Comparison of ENCODE assay signal across 22 cellular contexts in genomic region chr1:29802181-29803068, GRCh38.
A peak's percentile ranks its signal among the peaks of the same experiment; 100 is the strongest.
DNase-seq lines count a peak whose midpoint lies in the region; ATAC-seq and TF ChIP-seq lines count a peak whose summit lies in the region.
"Had no signal": no experiment of that assay in that cellular context is flagged by ENCODE, and none has a peak within 500 bp of the region (broad histone marks: within the 10 kb centered on the region; RNA-seq: fewer than 3 reads in every experiment).

No MANE protein-coding gene starts in this region.

- peaks cover 0 to 45% of the 10 kb centered on the region in 2 experiments; a peak in 2 of 4 replicates for H3K4me1 ChIP-seq in SK-N-SH (ENCODE audit: control insufficient read depth in 1 of 2, insufficient read depth in 2 of 2, low read depth in 1 of 2, low read length in 1 of 2)
- H3K4me1 ChIP-seq: A549, lower lobe of right lung, upper lobe of left lung had no signal

- no peaks in the 10 kb centered on the region for H3K9me2 ChIP-seq in SK-N-SH

- no peak overlapping the region for H2AFZ ChIP-seq in SK-N-SH (ENCODE audit: low read depth)
- H2AFZ ChIP-seq: GM23248 had no signal

- H3K36me3 Mint-ChIP-seq in nephron progenitor cell (ENCODE audit: low read depth): no peaks in the 10 kb centered on the region
- H3K36me3 Mint-ChIP-seq: activated naive CD4-positive, alpha-beta T cell treated with anti-CD3 and anti-CD28 coated beads, Interleukin-2, amount 50 U/mL, for 72 hours; CD8-positive, alpha-beta memory T cell had no signal

- no peaks in the 10 kb centered on the region for H3K79me2 ChIP-seq in SK-N-SH (ENCODE audit: insufficient read depth)

- no peak overlapping the region for H3K9ac ChIP-seq in SK-N-SH
- H3K9ac ChIP-seq: GM23248 had no signal

- DNase-seq in SK-N-SH (peak; percentile 37), NCI-H128 (lab: John Stamatoyannopoulos, UW; ENCODE audit: unreplicated experiment) (peak; percentile 49), NCI-H524 (lab: John Stamatoyannopoulos, UW) (peak; percentile 42 to 84), nephron progenitor cell (no peak), cerebellum (ENCODE audit: low spot score) (no peak)
- DNase-seq: activated CD4-positive, CD25-positive, alpha-beta regulatory T cell treated with anti-CD3 and anti-CD28 coated beads, Interleukin-2, amount 50 U/mL, for 72 hours; activated T-cell treated with anti-CD3 and anti-CD28 coated beads for 4 hours; brain microvascular endothelial cell; CD8-positive, alpha-beta memory T cell; dermis blood vessel endothelial cell; GM23248; Kasumi-1; lower lobe of right lung; NCI-H1694; Right ventricle myocardium superior; stimulated activated naive CD4-positive, alpha-beta T cell treated with Interleukin-2 at 50 U/mL for 16 hours had no signal

- H3K4me3 ChIP-seq in SK-N-SH (ENCODE audit: low read depth in 2 of 2, low read length in 1 of 2): no peak overlapping the region
- H3K4me3 ChIP-seq: A549, GM23248, lower lobe of right lung, upper lobe of left lung had no signal

- no peaks in the 10 kb centered on the region for H3K9me3 ChIP-seq in SK-N-SH
- H3K9me3 ChIP-seq: A549, lower lobe of right lung, upper lobe of left lung had no signal

- no peak for TF ChIP-seq EP300 in SK-N-SH (IDR thresholded peaks at IDR 0.05; ENCODE audit: borderline replicate concordance in 1 of 2, low read depth in 1 of 2, low read length in 1 of 2)

- no peak overlapping the region; a peak in 1 of 4 replicates for H3K27ac ChIP-seq in SK-N-SH (ENCODE audit: low read depth in 2 of 2, low read length in 1 of 2)
- H3K27ac ChIP-seq: A549, brain microvascular endothelial cell, GM23248, lower lobe of right lung, upper lobe of left lung had no signal

- H4K20me1 ChIP-seq in SK-N-SH (ENCODE audit: insufficient read depth): no peaks in the 10 kb centered on the region

- no peak overlapping the region for H3K4me2 ChIP-seq in SK-N-SH
- H3K4me2 ChIP-seq: A549 had no signal

- peaks cover 5% of the 10 kb centered on the region for H3K27me3 Mint-ChIP-seq in nephron progenitor cell (ENCODE audit: low read depth, poor library complexity)

- no peak for TF ChIP-seq RAD21 in SK-N-SH (IDR thresholded peaks at IDR 0.05; ENCODE audit: low read length)

- 41% methylated on average over 19 of the region's 21 CpGs for WGBS in SK-N-SH (ENCODE audit: low lambda C conversion rate)

- ATAC-seq in SK-N-SH treated with all-trans-retinoic acid at 6 μM for 48 hours: no peak
- ATAC-seq in GM19463 (IDR thresholded peaks at IDR 0.05; ENCODE audit: unreplicated experiment): no peak
- ATAC-seq in HG02798 (IDR thresholded peaks at IDR 0.05; ENCODE audit: poor library complexity, unreplicated experiment): no peak
- ATAC-seq: A549; activated naive CD4-positive, alpha-beta T cell treated with anti-CD3 and anti-CD28 coated beads, Interleukin-2, amount 50 U/mL, for 72 hours; lower lobe of right lung had no signal

- H3K27ac Mint-ChIP-seq in nephron progenitor cell: peak overlapping the region; percentile 44
- H3K27ac Mint-ChIP-seq: CD8-positive, alpha-beta memory T cell had no signal

- H3K36me3 ChIP-seq in SK-N-SH (replicated peaks in 1 of 2; ENCODE audit: control insufficient read depth in 1 of 2, insufficient read depth in 2 of 2, low read length in 1 of 2): no peaks in the 10 kb centered on the region
- H3K36me3 ChIP-seq: brain microvascular endothelial cell, lower lobe of right lung, upper lobe of left lung had no signal

- CTCF ChIA-PET in SK-N-SH (lab: Yijun Ruan, JAX): interaction anchor here (1.1 to 5.4 kb wide), 4 partner anchors 10 to 578 kb away, joined by 3 to 33 read pairs (median 4); no protein-coding TSS in a partner anchor

- no peaks in the 10 kb centered on the region for H3K9me3 Mint-ChIP-seq in nephron progenitor cell
- H3K9me3 Mint-ChIP-seq: activated naive CD4-positive, alpha-beta T cell treated with anti-CD3 and anti-CD28 coated beads, Interleukin-2, amount 50 U/mL, for 72 hours; CD8-positive, alpha-beta memory T cell had no signal

- H3F3A ChIP-seq in SK-N-SH (replicated peaks; ENCODE audit: insufficient read depth): no peaks in the 10 kb centered on the region

- H3K4me3 Mint-ChIP-seq in nephron progenitor cell: no peak overlapping the region

- TF ChIP-seq CTCF in SK-N-SH (IDR thresholded peaks at IDR 0.05): no peak
- no peak for TF ChIP-seq CTCF in nephron progenitor cell (IDR thresholded peaks at IDR 0.05)

- H3K27me3 ChIP-seq in SK-N-SH (ENCODE audit: insufficient read depth): no peaks in the 10 kb centered on the region
- H3K27me3 ChIP-seq: brain microvascular endothelial cell, upper lobe of left lung had no signal

- POLR2A ChIA-PET in SK-N-SH (lab: Yijun Ruan, JAX): no interaction called here

- peaks cover 29% of the 10 kb centered on the region for H3K4me1 Mint-ChIP-seq in nephron progenitor cell
- H3K4me1 Mint-ChIP-seq: CD8-positive, alpha-beta memory T cell had no signal

TF ChIP-seq in SK-N-SH, 30 proteins besides CTCF, POLR2A, EP300 and RAD21 (continues in another document):
- TF ChIP-seq RCOR1 (IDR thresholded peaks at IDR 0.05; ENCODE audit: low read length) (no peak), FOXM1 (IDR thresholded peaks at IDR 0.05; ENCODE audit: low read depth) (no peak), MAX (IDR thresholded peaks at IDR 0.05; ENCODE audit: low read depth) (no peak), IRF3 (IDR thresholded peaks at IDR 0.05; ENCODE audit: low read depth, low read length) (no peak), TAF1 (IDR thresholded peaks at IDR 0.05; ENCODE audit: borderline replicate concordance, low read depth, low read length) (no peak), GABPA (IDR thresholded peaks at IDR 0.05; ENCODE audit: low read depth) (no peak), GATA2 (CRISPR knock-in tag; IDR thresholded peaks at IDR 0.05) (no peak), POLR2AphosphoS5 (IDR thresholded peaks at IDR 0.05; ENCODE audit: low read depth, low read length) (no peak), MXI1 (IDR thresholded peaks at IDR 0.05; ENCODE audit: low read depth, low read length) (no peak), RXRA (IDR thresholded peaks at IDR 0.05; ENCODE audit: borderline replicate concordance, low read depth) (no peak), PBX3 (IDR thresholded peaks at IDR 0.05) (no peak)

TF ChIP-seq in SK-N-SH treated with all-trans-retinoic acid at 6 μM for 48 hours, 23 proteins besides CTCF, POLR2A, EP300 and RAD21:
- TF ChIP-seq OSR1 (CRISPR knock-in tag; IDR thresholded peaks at IDR 0.05) (no peak), ZFP3 (CRISPR knock-in tag; IDR thresholded peaks at IDR 0.05) (no peak), PPARA (CRISPR knock-in tag; IDR thresholded peaks at IDR 0.05; ENCODE audit: borderline replicate concordance) (no peak), PATZ1 (CRISPR knock-in tag; IDR thresholded peaks at IDR 0.05; ENCODE audit: borderline replicate concordance) (no peak), SNAI2 (CRISPR knock-in tag; IDR thresholded peaks at IDR 0.05) (no peak), ZFP30 (CRISPR knock-in tag; IDR thresholded peaks at IDR 0.05) (no peak)

Comparison
In these comparisons a context has a peak if more than half of its experiments do, and no peak if none do; other contexts are left out.
1. DNase-seq: peak in SK-N-SH (single experiment), NCI-H128 (single experiment) and NCI-H524 (2 of 2); none in nephron progenitor cell (single experiment) and cerebellum (single experiment).